21 cellular contexts compared by ENCODE assay signal in genomic region chr13:43596924-43597598, GRCh38.
"Had no signal": no experiment of that assay in that cellular context is flagged by ENCODE, and none has a peak within 500 bp of the region (broad histone marks: within the 10 kb centered on the region; RNA-seq: fewer than 3 reads in every experiment).

No MANE protein-coding gene starts in this region.

- H3K27ac Mint-ChIP-seq: activated naive CD4-positive, alpha-beta T cell treated with anti-CD3 and anti-CD28 coated beads, Interleukin-2, amount 10 ng/mL, durations not matched to agents 7 days and 5 days; activated naive CD8-positive, alpha-beta T cell treated with anti-CD3 and anti-CD28 coated beads, Interleukin-2, amount 50 U/mL, for 24 hours; memory B cell had no signal

- ATAC-seq: activated naive CD8-positive, alpha-beta T cell treated with anti-CD3 and anti-CD28 coated beads, Interleukin-2, amount 50 U/mL, for 24 hours; foreskin keratinocyte; heart left ventricle; naive thymus-derived CD4-positive, alpha-beta T cell; pancreas; sciatic nerve had no signal

- DNase-seq: activated CD4-positive, alpha-beta T cell treated with anti-CD3 and anti-CD28 coated beads, Interleukin-2, amount 50 U/mL, for 1 hour; activated CD4-positive, CD25-positive, alpha-beta regulatory T cell; activated effector memory CD4-positive, alpha-beta T cell treated with Interleukin-2 at 50 U/mL for 16 hours; activated naive CD4-positive, alpha-beta T cell treated with anti-CD3 and anti-CD28 coated beads, Interleukin-2, amount 10 ng/mL, durations not matched to agents 7 days and 5 days; activated naive CD8-positive, alpha-beta T cell treated with anti-CD3 and anti-CD28 coated beads, Interleukin-2, amount 50 U/mL, for 24 hours; amygdala; dermis blood vessel endothelial cell; effector CD4-positive, alpha-beta T cell; foreskin keratinocyte; heart left ventricle; midbrain; naive thymus-derived CD4-positive, alpha-beta T cell; nucleus accumbens; pancreas; retina; SIG-M5; stomach had no signal

- H3K9me3 Mint-ChIP-seq: activated naive CD4-positive, alpha-beta T cell treated with anti-CD3 and anti-CD28 coated beads, Interleukin-2, amount 10 ng/mL, durations not matched to agents 7 days and 5 days; activated naive CD8-positive, alpha-beta T cell treated with anti-CD3 and anti-CD28 coated beads, Interleukin-2, amount 50 U/mL, for 24 hours; central memory CD8-positive, alpha-beta T cell; memory B cell; neural crest cell had no signal

- H3K4me3 Mint-ChIP-seq: activated naive CD4-positive, alpha-beta T cell treated with anti-CD3 and anti-CD28 coated beads, Interleukin-2, amount 10 ng/mL, durations not matched to agents 7 days and 5 days; activated naive CD8-positive, alpha-beta T cell treated with anti-CD3 and anti-CD28 coated beads, Interleukin-2, amount 50 U/mL, for 24 hours; central memory CD8-positive, alpha-beta T cell; memory B cell; naive thymus-derived CD4-positive, alpha-beta T cell; neural crest cell had no signal

- H3K4me1 Mint-ChIP-seq: activated naive CD8-positive, alpha-beta T cell treated with anti-CD3 and anti-CD28 coated beads, Interleukin-2, amount 50 U/mL, for 24 hours; central memory CD8-positive, alpha-beta T cell; memory B cell had no signal

- H3K36me3 Mint-ChIP-seq: activated naive CD4-positive, alpha-beta T cell treated with anti-CD3 and anti-CD28 coated beads, Interleukin-2, amount 10 ng/mL, durations not matched to agents 7 days and 5 days; memory B cell; naive thymus-derived CD4-positive, alpha-beta T cell had no signal
